In the genomic region with DNA sequence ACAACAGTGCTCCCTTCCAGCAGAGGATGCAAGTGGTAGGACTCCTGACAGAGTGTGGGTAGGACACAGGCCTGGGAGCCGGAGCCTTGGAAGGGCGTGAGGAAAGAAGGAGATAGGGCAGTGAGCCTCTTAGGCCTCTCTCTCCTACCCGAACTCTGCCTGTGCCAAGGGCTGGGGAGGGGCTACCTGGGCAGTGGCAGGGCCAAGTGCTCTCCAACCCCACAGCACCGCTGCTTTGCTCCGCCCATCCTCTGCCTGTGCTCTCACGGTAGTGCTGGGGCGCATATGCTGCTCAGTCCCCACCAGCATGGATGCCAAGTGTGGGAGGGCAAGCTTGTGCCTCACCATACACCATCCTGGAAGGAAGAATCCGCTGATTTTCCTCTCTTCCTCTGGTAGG, we compare ENCODE assay signal across 29 cellular contexts. TPM values are rescaled to one million over a fixed set of nuclear protein-coding genes. Genes with fewer than 3 reads are reported as not detected.
"Had no signal": no experiment of that assay in that cellular context is flagged by ENCODE, and none has a peak within 500 bp of the region (broad histone marks: within the 10 kb centered on the region; RNA-seq: fewer than 3 reads in every experiment).

No MANE protein-coding gene starts in this region.

- H3K36me3 ChIP-seq: gastrocnemius medialis, ovary had no signal

- H3K4me2 ChIP-seq: hepatocyte had no signal

- H3K4me3 ChIP-seq: gastrocnemius medialis, hepatocyte, ovary, skin epidermis had no signal

- H3K4me1 ChIP-seq: gastrocnemius medialis had no signal

- DNase-seq: activated CD4-positive, alpha-beta T cell treated with anti-CD3 and anti-CD28 coated beads for 36 hours; activated CD4-positive, alpha-beta T cell treated with anti-CD3 and anti-CD28 coated beads, Interleukin-2, amount 50 U/mL, for 4 hours; activated CD4-positive, CD25-positive, alpha-beta regulatory T cell; activated CD8-positive, alpha-beta memory T cell treated with anti-CD3 and anti-CD28 coated beads, Interleukin-2, amount 50 U/mL, for 48 hours; activated gamma-delta T cell; activated naive CD4-positive, alpha-beta T cell treated with anti-CD3 and anti-CD28 coated beads, Interleukin-2, amount 50 U/mL, for 16 hours; activated T-cell treated with anti-CD3 and anti-CD28 coated beads, Interleukin-2, amount 50 U/mL, for 24 hours; amniotic stem cell; dermis blood vessel endothelial cell; effector CD8-positive, alpha-beta T cell; erythroblast; gastrocnemius medialis; glutamatergic neuron; kidney; left colon; mesenchymal stem cell; nephron progenitor cell; ovary; stimulated activated CD4-positive, alpha-beta T cell treated with anti-CD3 and anti-CD28 coated beads, Interleukin-12 subunit alpha, Interleukin-12 subunit beta, amount 100 ng/mL, for 4 hours; stimulated activated CD4-positive, alpha-beta T cell treated with anti-CD3 and anti-CD28 coated beads, Interleukin-4, amount 100 ng/mL, for 24 hours; T-cell had no signal

- H3K27ac ChIP-seq: gastrocnemius medialis, hepatocyte, ovary, skin epidermis had no signal

- H3K79me2 ChIP-seq: hepatocyte had no signal

- H2AFZ ChIP-seq: hepatocyte had no signal

- H3K9me3 ChIP-seq: gastrocnemius medialis, ovary had no signal

- FAIRE-seq: colon, kidney had no signal

- H3K27me3 ChIP-seq: ovary had no signal

- ATAC-seq: activated CD4-positive, alpha-beta T cell treated with anti-CD3 and anti-CD28 coated beads for 36 hours; gastrocnemius medialis; left colon; sciatic nerve; stimulated activated effector memory CD8-positive, alpha-beta T cell treated with anti-CD3 and anti-CD28 coated beads, Interleukin-12 subunit alpha, Interleukin-12 subunit beta, amount 100 ng/mL, for 72 hours; T-cell had no signal

RNA-seq across cellular contexts. Expression of gene CLCN1, which starts 39.1 kb away (rescaled TPM):
- total RNA-seq: activated CD8-positive, alpha-beta memory T cell treated with anti-CD3 and anti-CD28 coated beads for 36 hours; dermis blood vessel endothelial cell; hepatocyte; left colon; lower leg skin; renal cortical epithelial cell; sciatic nerve; T-cell had no signal
- polyA plus RNA-seq: ovary had no signal

RNA-seq across cellular contexts. Expression of gene EPHA1, which starts 53.7 kb away (rescaled TPM):
- total RNA-seq: dermis blood vessel endothelial cell, gastrocnemius medialis had no signal
